Comparison of ENCODE assay signal across 26 cellular contexts in the genomic region with DNA sequence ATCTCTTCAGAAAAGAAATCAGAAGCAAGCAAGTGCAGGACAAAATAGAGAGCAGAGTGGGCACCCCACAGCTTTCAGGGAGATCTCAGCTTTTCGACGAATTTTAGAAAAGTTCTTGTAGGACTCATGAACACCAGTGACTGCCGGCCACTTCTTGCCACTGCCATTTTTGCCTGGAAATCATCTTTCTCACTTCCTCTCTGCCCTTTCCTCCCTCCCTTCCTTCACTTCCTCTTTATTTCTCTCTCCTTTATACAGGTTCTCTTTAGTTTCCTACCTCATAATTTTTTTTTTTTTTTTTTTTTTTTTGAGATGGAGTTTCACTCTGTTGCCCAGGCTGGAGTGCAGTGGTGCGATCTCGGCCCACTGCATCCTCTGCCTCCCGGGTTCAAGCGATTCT.
"Had no signal": no experiment of that assay in that cellular context is flagged by ENCODE, and none has a peak within 500 bp of the region (broad histone marks: within the 10 kb centered on the region; RNA-seq: fewer than 3 reads in every experiment).

No MANE protein-coding gene starts in this region.

- ATAC-seq: gastrocnemius medialis; left lobe of liver; mucosa of descending colon; natural killer cell treated with Interleukin-12 subunit alpha and Interleukin-12 subunit beta and Interleukin-15 and Interleukin-18, amount 100 ng/mL, for 72 hours; pancreas; right lobe of liver; stimulated activated naive CD8-positive, alpha-beta T cell treated with anti-CD3 and anti-CD28 coated beads, Interleukin-15, amount 100 ng/mL, for 72 hours had no signal

- H3K9me3 Mint-ChIP-seq: memory B cell; mesothelial cell of epicardium; natural killer cell treated with Interleukin-12 subunit alpha and Interleukin-12 subunit beta and Interleukin-15 and Interleukin-18, amount 100 ng/mL, for 72 hours; neural crest cell; stimulated activated naive CD8-positive, alpha-beta T cell treated with anti-CD3 and anti-CD28 coated beads, Interleukin-15, amount 100 ng/mL, for 72 hours had no signal

- H3K4me1 Mint-ChIP-seq: memory B cell; naive B cell; neural crest cell; stimulated activated naive CD8-positive, alpha-beta T cell treated with anti-CD3 and anti-CD28 coated beads, Interleukin-15, amount 100 ng/mL, for 72 hours had no signal

- H3K36me3 Mint-ChIP-seq: memory B cell; mesothelial cell of epicardium; naive B cell; natural killer cell treated with Interleukin-12 subunit alpha and Interleukin-12 subunit beta and Interleukin-15 and Interleukin-18, amount 100 ng/mL, for 72 hours had no signal

- H3K4me3 ChIP-seq: dorsolateral prefrontal cortex, gastrocnemius medialis, lung, mucosa of descending colon, pancreas, right lobe of liver, suprapubic skin, vagina had no signal

- H3K27ac Mint-ChIP-seq: memory B cell; mesothelial cell of epicardium; naive B cell; natural killer cell treated with Interleukin-12 subunit alpha and Interleukin-12 subunit beta and Interleukin-15 and Interleukin-18, amount 100 ng/mL, for 72 hours; stimulated activated naive CD8-positive, alpha-beta T cell treated with anti-CD3 and anti-CD28 coated beads, Interleukin-15, amount 100 ng/mL, for 72 hours had no signal

- H3K4me3 Mint-ChIP-seq: memory B cell; mesothelial cell of epicardium; naive B cell; natural killer cell treated with Interleukin-12 subunit alpha and Interleukin-12 subunit beta and Interleukin-15 and Interleukin-18, amount 100 ng/mL, for 72 hours; neural crest cell; stimulated activated naive CD8-positive, alpha-beta T cell treated with anti-CD3 and anti-CD28 coated beads, Interleukin-15, amount 100 ng/mL, for 72 hours had no signal

- FAIRE-seq: kidney, pancreas, small intestine had no signal

- DNase-seq: dorsolateral prefrontal cortex; effector CD4-positive, alpha-beta T cell; foreskin fibroblast; gastrocnemius medialis; head of caudate nucleus; kidney; mucosa of descending colon; naive B cell; pancreas; right lobe of liver; small intestine; stimulated activated CD4-positive, alpha-beta T cell treated with anti-CD3 and anti-CD28 coated beads, Interleukin-15, amount 100 ng/mL, for 24 hours; stimulated activated CD4-positive, alpha-beta T cell treated with anti-CD3 and anti-CD28 coated beads, Interleukin-4, amount 100 ng/mL, for 1 hour; stimulated activated CD8-positive, alpha-beta memory T cell treated with anti-CD3 and anti-CD28 coated beads, Interleukin-4, amount 100 ng/mL, for 48 hours; stimulated activated naive CD4-positive, alpha-beta T cell; stimulated activated naive CD8-positive, alpha-beta T cell treated with anti-CD3 and anti-CD28 coated beads, Interleukin-15, amount 100 ng/mL, for 72 hours; trophoblast cell had no signal

- H3K4me1 ChIP-seq: gastrocnemius medialis, pancreas, right lobe of liver, suprapubic skin, vagina had no signal

- H3K9me3 ChIP-seq: gastrocnemius medialis, mucosa of descending colon, neutrophil, pancreas, right lobe of liver, suprapubic skin, vagina had no signal

- H3K27ac ChIP-seq: gastrocnemius medialis, neutrophil, pancreas, right lobe of liver, suprapubic skin, vagina had no signal

- H3K27me3 ChIP-seq: dorsolateral prefrontal cortex, gastrocnemius medialis, pancreas, right lobe of liver, suprapubic skin, vagina had no signal

- H3K36me3 ChIP-seq: gastrocnemius medialis, neutrophil, pancreas, right lobe of liver, suprapubic skin, vagina had no signal
